Comparison of ENCODE assay signal across 14 cellular contexts in genomic region chr2:189092936-189093335, GRCh38.
DNase-seq lines count a peak whose midpoint lies in the region; ATAC-seq, FAIRE-seq and TF ChIP-seq lines count a peak whose summit lies in the region.
"Had no signal": no experiment of that assay in that cellular context is flagged by ENCODE, and none has a peak within 500 bp of the region (broad histone marks: within the 10 kb centered on the region; RNA-seq: fewer than 3 reads in every experiment).

No MANE protein-coding gene starts in this region.

- intact Hi-C loops in activated T-helper 1 cell treated with anti-CD3 and anti-CD28 coated beads, Interleukin-12 subunit alpha, Interleukin-12 subunit beta, Interleukin-2, Interleukin-4 antibody, amounts not matched to agents 30 ng/mL and 10 ng/mL and 1 ng/mL, durations not matched to agents 14 hours and 24 hours and 36 hours (cut with micrococcal nuclease), result loop anchor here (5.0 kb wide), 1 partner anchor 571 kb away; no protein-coding TSS in a partner anchor

- peak overlapping the region; percentile 76 for H3K27ac Mint-ChIP-seq in mesothelial cell of epicardium
- H3K27ac Mint-ChIP-seq in activated T-helper 1 cell treated with anti-CD3 and anti-CD28 coated beads, Interleukin-12 subunit alpha, Interleukin-12 subunit beta, Interleukin-2, Interleukin-4 antibody, amounts not matched to agents 30 ng/mL and 10 ng/mL and 1 ng/mL, durations not matched to agents 14 hours and 24 hours and 36 hours, result no peak overlapping the region
- H3K27ac Mint-ChIP-seq: endodermal cell had no signal

- H3K9me3 Mint-ChIP-seq in mesothelial cell of epicardium, result no peaks in the 10 kb centered on the region
- H3K9me3 Mint-ChIP-seq in activated T-helper 1 cell treated with anti-CD3 and anti-CD28 coated beads, Interleukin-12 subunit alpha, Interleukin-12 subunit beta, Interleukin-2, Interleukin-4 antibody, amounts not matched to agents 30 ng/mL and 10 ng/mL and 1 ng/mL, durations not matched to agents 14 hours and 24 hours and 36 hours, result no peaks in the 10 kb centered on the region
- H3K9me3 Mint-ChIP-seq: CD14-positive monocyte, endodermal cell had no signal

- peaks cover 29% of the 10 kb centered on the region for H3K36me3 Mint-ChIP-seq in mesothelial cell of epicardium
- no peaks in the 10 kb centered on the region for H3K36me3 Mint-ChIP-seq in activated T-helper 1 cell treated with anti-CD3 and anti-CD28 coated beads, Interleukin-12 subunit alpha, Interleukin-12 subunit beta, Interleukin-2, Interleukin-4 antibody, amounts not matched to agents 30 ng/mL and 10 ng/mL and 1 ng/mL, durations not matched to agents 14 hours and 24 hours and 36 hours (ENCODE audit: low read depth)
- H3K36me3 Mint-ChIP-seq: CD14-positive monocyte had no signal

- peaks cover 55% of the 10 kb centered on the region for H3K4me1 Mint-ChIP-seq in mesothelial cell of epicardium
- no peaks in the 10 kb centered on the region for H3K4me1 Mint-ChIP-seq in activated T-helper 1 cell treated with anti-CD3 and anti-CD28 coated beads, Interleukin-12 subunit alpha, Interleukin-12 subunit beta, Interleukin-2, Interleukin-4 antibody, amounts not matched to agents 30 ng/mL and 10 ng/mL and 1 ng/mL, durations not matched to agents 14 hours and 24 hours and 36 hours (ENCODE audit: low read depth)
- H3K4me1 Mint-ChIP-seq: CD14-positive monocyte, endodermal cell had no signal

- H3K4me3 Mint-ChIP-seq in mesothelial cell of epicardium, result no peak overlapping the region
- no peak overlapping the region for H3K4me3 Mint-ChIP-seq in activated T-helper 1 cell treated with anti-CD3 and anti-CD28 coated beads, Interleukin-12 subunit alpha, Interleukin-12 subunit beta, Interleukin-2, Interleukin-4 antibody, amounts not matched to agents 30 ng/mL and 10 ng/mL and 1 ng/mL, durations not matched to agents 14 hours and 24 hours and 36 hours
- H3K4me3 Mint-ChIP-seq: CD14-positive monocyte, endodermal cell had no signal

- TF ChIP-seq CTCF in mesothelial cell of epicardium (IDR thresholded peaks at IDR 0.05; ENCODE audit: unreplicated experiment), result no peak

- no peaks in the 10 kb centered on the region for H3K27me3 Mint-ChIP-seq in mesothelial cell of epicardium (ENCODE audit: low read depth)
- no peaks in the 10 kb centered on the region for H3K27me3 Mint-ChIP-seq in activated T-helper 1 cell treated with anti-CD3 and anti-CD28 coated beads, Interleukin-12 subunit alpha, Interleukin-12 subunit beta, Interleukin-2, Interleukin-4 antibody, amounts not matched to agents 30 ng/mL and 10 ng/mL and 1 ng/mL, durations not matched to agents 14 hours and 24 hours and 36 hours (ENCODE audit: insufficient read depth)

- DNase-seq in HCEC 1CT (peak; percentile 9), mesothelial cell of epicardium (ENCODE audit: low spot score in 2 of 2, unreplicated experiment in 2 of 2) (no peak), stromal cell of bone marrow (ENCODE audit: low read depth) (peak; percentile 94), superior temporal gyrus (ENCODE audit: extremely low spot score) (no peak)
- no peak for DNase-seq in activated T-helper 1 cell treated with anti-CD3 and anti-CD28 coated beads, Interleukin-12 subunit alpha, Interleukin-12 subunit beta, Interleukin-2, Interleukin-4 antibody, amounts not matched to agents 30 ng/mL and 10 ng/mL and 1 ng/mL, durations not matched to agents 14 hours and 24 hours and 36 hours (ENCODE audit: low spot score)
- DNase-seq: endodermal cell, GDM1, MM.1S, NCI-H510A, RPMI8226 had no signal

- no peak for ATAC-seq in HG03097 (IDR thresholded peaks at IDR 0.05; ENCODE audit: low FRiP score, unreplicated experiment)
- no peak for ATAC-seq in HG03439 (IDR thresholded peaks at IDR 0.05; ENCODE audit: unreplicated experiment)

- peak; percentile 21 for FAIRE-seq in endometrium (lab: Jason Lieb, UNC)

Comparison
In these comparisons a context has a peak if more than half of its experiments do, and no peak if none do; other contexts are left out.
1. DNase-seq: peak in HCEC 1CT (single experiment) and stromal cell of bone marrow (single experiment); none in mesothelial cell of epicardium (0 of 2), activated T-helper 1 cell treated with anti-CD3 and anti-CD28 coated beads, Interleukin-12 subunit alpha, Interleukin-12 subunit beta, Interleukin-2, Interleukin-4 antibody, amounts not matched to agents 30 ng/mL and 10 ng/mL and 1 ng/mL, durations not matched to agents 14 hours and 24 hours and 36 hours (single experiment) and superior temporal gyrus (single experiment).